26 cellular contexts compared by ENCODE assay signal in genomic region chr5:90233496-90233895, GRCh38.
DNase-seq lines count a peak whose midpoint lies in the region; ATAC-seq, FAIRE-seq and TF ChIP-seq lines count a peak whose summit lies in the region.
"Had no signal": no experiment of that assay in that cellular context is flagged by ENCODE, and none has a peak within 500 bp of the region (broad histone marks: within the 10 kb centered on the region; RNA-seq: fewer than 3 reads in every experiment).

No MANE protein-coding gene starts in this region.

- DNase-seq in astrocyte of the hippocampus (ENCODE audit: low read depth, low spot score): peak; percentile 13
- peak; percentile 38 for DNase-seq in dedifferentiated amniotic fluid mesenchymal stem cell (ENCODE audit: extremely low spot score)
- peak; percentile 6 for DNase-seq in non-pigmented ciliary epithelial cell (ENCODE audit: low read depth)
- no peak for DNase-seq in tibial artery
- no peak for DNase-seq in NCI-H82 (lab: John Stamatoyannopoulos, UW)
- DNase-seq in pancreas: no peak
- no peak for DNase-seq in NCI-H510A (lab: John Stamatoyannopoulos, UW)
- DNase-seq: AML-193; CD4-positive, alpha-beta T cell; DMS53; H9; Kasumi-1; NCI-H1092 treated with DMSO at 0.1 percent for 48 hours; NCI-H1436 treated with DMSO at 0.1 percent for 48 hours; NCI-H187 treated with DMSO at 0.1 percent for 48 hours; NCI-H2107; NCI-H446; Right ventricle myocardium superior; RPMI8226 had no signal

- peak overlapping the region; percentile 74 to 77 for H3K27ac ChIP-seq in tibial artery
- H3K27ac ChIP-seq in pancreas: no peak overlapping the region
- H3K27ac ChIP-seq: A549; BLaER1 treated with 17β-estradiol and CSF1 and Interleukin-3, amounts not matched to agents 10 nM and 100 nM had no signal

- H3K9me3 ChIP-seq in tibial artery (no peaks in the 10 kb centered on the region), pancreas (no peaks in the 10 kb centered on the region)
- H3K9me3 ChIP-seq: A549; BLaER1 treated with 17β-estradiol and CSF1 and Interleukin-3, amounts not matched to agents 10 nM and 100 nM had no signal

- H3K4me1 ChIP-seq in tibial artery: peaks cover 0 to 55% (median 15%) of the 10 kb centered on the region in 4 donors
- H3K4me1 ChIP-seq in pancreas: no peaks in the 10 kb centered on the region
- H3K4me1 ChIP-seq: A549; BLaER1 treated with 17β-estradiol and CSF1 and Interleukin-3, amounts not matched to agents 10 nM and 100 nM had no signal

- no peaks in the 10 kb centered on the region for H3K36me3 ChIP-seq in tibial artery
- no peaks in the 10 kb centered on the region for H3K36me3 ChIP-seq in pancreas
- H3K36me3 ChIP-seq: BLaER1 treated with 17β-estradiol and CSF1 and Interleukin-3, amounts not matched to agents 10 nM and 100 nM had no signal

- 59 to 72% methylated on average over 3 of the region's 3 CpGs for WGBS in pancreas, 2 donors

- no peak for FAIRE-seq in pancreas (lab: Jason Lieb, UNC)
- FAIRE-seq: A549, D721Med, GM18507, HTR-8/SVneo, K562 had no signal

- H3K4me3 ChIP-seq in tibial artery: peak overlapping the region; percentile 13 to 21
- no peak overlapping the region for H3K4me3 ChIP-seq in pancreas
- H3K4me3 ChIP-seq: A549; BLaER1 treated with 17β-estradiol and CSF1 and Interleukin-3, amounts not matched to agents 10 nM and 100 nM; GM23338; K562 had no signal

- H3K27me3 ChIP-seq in tibial artery: no peaks in the 10 kb centered on the region
- no peaks in the 10 kb centered on the region for H3K27me3 ChIP-seq in pancreas
- H3K27me3 ChIP-seq: BLaER1 treated with 17β-estradiol and CSF1 and Interleukin-3, amounts not matched to agents 10 nM and 100 nM had no signal

- TF ChIP-seq CTCF in tibial artery (IDR thresholded peaks at IDR 0.05): no peak
- no peak for TF ChIP-seq CTCF in pancreas (IDR thresholded peaks at IDR 0.05)

- intact Hi-C loops in tibial artery (cut with DNase I; ENCODE audit: low total_unique reads): no loop called here
- intact Hi-C loops in pancreas (cut with DNase I): no loop called here

- ATAC-seq in pancreas: no peak
- ATAC-seq: A549, GM23338, K562 had no signal

Comparison
In these comparisons a context has a peak if more than half of its experiments do, and no peak if none do; other contexts are left out.
1. DNase-seq: peak in astrocyte of the hippocampus (single experiment), dedifferentiated amniotic fluid mesenchymal stem cell (single experiment) and non-pigmented ciliary epithelial cell (single experiment); none in tibial artery (0 of 2), NCI-H82 (single experiment), pancreas (0 of 6) and NCI-H510A (single experiment).
2. H3K27ac ChIP-seq: peak in tibial artery (2 of 2); none in pancreas (0 of 4).
3. H3K4me3 ChIP-seq: peak in tibial artery (2 of 2); none in pancreas (0 of 4).